Comparison of ENCODE assay signal across 1 cellular context in the genomic region with DNA sequence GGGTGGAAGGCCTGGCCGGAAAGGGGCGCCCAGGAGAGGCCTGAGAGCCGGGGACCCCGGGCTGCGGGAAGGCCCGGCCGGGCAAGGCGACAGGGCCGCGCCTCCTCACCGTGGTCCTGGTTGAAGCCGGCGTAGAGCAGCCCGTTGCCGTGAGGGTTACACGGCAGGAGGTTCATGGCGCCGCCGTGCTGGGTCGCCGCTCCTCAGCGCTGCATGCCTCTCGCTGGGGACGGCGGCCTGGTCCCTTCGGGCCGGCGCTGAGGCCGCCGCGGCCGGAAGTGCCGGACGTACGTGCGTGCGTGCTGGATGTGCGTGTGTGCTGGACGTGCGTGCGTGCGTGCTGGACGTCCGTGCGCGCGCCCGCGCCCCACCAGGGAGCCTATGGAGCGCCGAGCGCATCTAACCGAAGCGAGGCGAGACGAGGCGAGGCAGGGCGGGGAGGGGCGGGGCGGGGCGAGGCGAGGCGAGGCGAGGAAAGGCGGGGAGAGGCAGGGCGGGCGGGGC.
TF ChIP-seq lines count a peak whose summit lies in the region.

Gene WDR45B, minus strand, starts transcription at position 280 of the 504 bp plus-strand sequence. Its CDS starts 104 bp downstream, at position 176.

TF ChIP-seq in HepG2, 621 proteins besides CTCF, POLR2A, EP300 and RAD21 (continued from another document and continues in another):
- no peak for TF ChIP-seq RNF219 (CRISPR knock-in tag; IDR thresholded peaks at IDR 0.05)
- TF ChIP-seq, protein P1, sequence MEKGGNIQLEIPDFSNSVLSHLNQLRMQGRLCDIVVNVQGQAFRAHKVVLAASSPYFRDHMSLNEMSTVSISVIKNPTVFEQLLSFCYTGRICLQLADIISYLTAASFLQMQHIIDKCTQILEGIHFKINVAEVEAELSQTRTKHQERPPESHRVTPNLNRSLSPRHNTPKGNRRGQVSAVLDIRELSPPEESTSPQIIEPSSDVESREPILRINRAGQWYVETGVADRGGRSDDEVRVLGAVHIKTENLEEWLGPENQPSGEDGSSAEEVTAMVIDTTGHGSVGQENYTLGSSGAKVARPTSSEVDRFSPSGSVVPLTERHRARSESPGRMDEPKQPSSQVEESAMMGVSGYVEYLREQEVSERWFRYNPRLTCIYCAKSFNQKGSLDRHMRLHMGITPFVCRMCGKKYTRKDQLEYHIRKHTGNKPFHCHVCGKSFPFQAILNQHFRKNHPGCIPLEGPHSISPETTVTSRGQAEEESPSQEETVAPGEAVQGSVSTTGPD (CRISPR knock-in tag; IDR thresholded peaks at IDR 0.05), result no peak
- TF ChIP-seq ZZZ3 (CRISPR knock-in tag; IDR thresholded peaks at IDR 0.05; ENCODE audit: borderline replicate concordance), result peak; percentile 94; the same call in 1 of the 2 replicates
- TF ChIP-seq PITX1 (CRISPR knock-in tag; IDR thresholded peaks at IDR 0.05), result peak; percentile 25; the same call in 1 of the 2 replicates
- TF ChIP-seq ZNF572 (CRISPR knock-in tag; IDR thresholded peaks at IDR 0.05), result no peak
- no peak for TF ChIP-seq MAFG (CRISPR knock-in tag; IDR thresholded peaks at IDR 0.05)
- no peak; the same call in 1 of the 2 replicates for TF ChIP-seq PRDM4 (CRISPR knock-in tag; IDR thresholded peaks at IDR 0.05; ENCODE audit: borderline replicate concordance)
- TF ChIP-seq FOXC1 (CRISPR knock-in tag; IDR thresholded peaks at IDR 0.05; ENCODE audit: borderline replicate concordance), result peak; percentile 93
- TF ChIP-seq IRF9 (CRISPR knock-in tag; IDR thresholded peaks at IDR 0.05; ENCODE audit: borderline replicate concordance), result peak; percentile 93; the same call in 1 of the 2 replicates
- no peak for TF ChIP-seq NBN (conservative IDR thresholded peaks at IDR 0.05)
- TF ChIP-seq HDAC1 (CRISPR knock-in tag; IDR thresholded peaks at IDR 0.05), result peak; percentile 97
- 0 out of 2 replicates have a peak, but pooled peaks have one; percentile 20 for TF ChIP-seq ZNF441 (CRISPR knock-in tag; IDR thresholded peaks at IDR 0.05; ENCODE audit: borderline replicate concordance)
- TF ChIP-seq ZNF430 (CRISPR knock-in tag; IDR thresholded peaks at IDR 0.05), result peak; percentile 21; the same call in 1 of the 2 replicates
- peak; percentile 94 for TF ChIP-seq ZNF431 (CRISPR knock-in tag; IDR thresholded peaks at IDR 0.05; ENCODE audit: borderline replicate concordance, low read depth)
- TF ChIP-seq EZH2 (conservative IDR thresholded peaks at IDR 0.05; ENCODE audit: low read depth, low read length), result no peak
- TF ChIP-seq CEBPZ (IDR thresholded peaks at IDR 0.05; ENCODE audit: low read length), result no peak
- TF ChIP-seq ZNF260 (CRISPR knock-in tag; IDR thresholded peaks at IDR 0.05; ENCODE audit: borderline replicate concordance, low read depth), result no peak
- TF ChIP-seq GATAD1 (CRISPR knock-in tag; IDR thresholded peaks at IDR 0.05), result peak; percentile 93
- TF ChIP-seq USF2 (IDR thresholded peaks at IDR 0.05; ENCODE audit: low read depth, low read length), result no peak
- TF ChIP-seq USF2 (CRISPR knock-in tag; IDR thresholded peaks at IDR 0.05; ENCODE audit: borderline replicate concordance), result no peak; the same call in 1 of the 2 replicates
- TF ChIP-seq RBFOX2 (IDR thresholded peaks at IDR 0.05; ENCODE audit: low read depth, low read length), result peak; percentile 97
- no peak for TF ChIP-seq RFX1 (IDR thresholded peaks at IDR 0.05)
- TF ChIP-seq, protein P2, sequence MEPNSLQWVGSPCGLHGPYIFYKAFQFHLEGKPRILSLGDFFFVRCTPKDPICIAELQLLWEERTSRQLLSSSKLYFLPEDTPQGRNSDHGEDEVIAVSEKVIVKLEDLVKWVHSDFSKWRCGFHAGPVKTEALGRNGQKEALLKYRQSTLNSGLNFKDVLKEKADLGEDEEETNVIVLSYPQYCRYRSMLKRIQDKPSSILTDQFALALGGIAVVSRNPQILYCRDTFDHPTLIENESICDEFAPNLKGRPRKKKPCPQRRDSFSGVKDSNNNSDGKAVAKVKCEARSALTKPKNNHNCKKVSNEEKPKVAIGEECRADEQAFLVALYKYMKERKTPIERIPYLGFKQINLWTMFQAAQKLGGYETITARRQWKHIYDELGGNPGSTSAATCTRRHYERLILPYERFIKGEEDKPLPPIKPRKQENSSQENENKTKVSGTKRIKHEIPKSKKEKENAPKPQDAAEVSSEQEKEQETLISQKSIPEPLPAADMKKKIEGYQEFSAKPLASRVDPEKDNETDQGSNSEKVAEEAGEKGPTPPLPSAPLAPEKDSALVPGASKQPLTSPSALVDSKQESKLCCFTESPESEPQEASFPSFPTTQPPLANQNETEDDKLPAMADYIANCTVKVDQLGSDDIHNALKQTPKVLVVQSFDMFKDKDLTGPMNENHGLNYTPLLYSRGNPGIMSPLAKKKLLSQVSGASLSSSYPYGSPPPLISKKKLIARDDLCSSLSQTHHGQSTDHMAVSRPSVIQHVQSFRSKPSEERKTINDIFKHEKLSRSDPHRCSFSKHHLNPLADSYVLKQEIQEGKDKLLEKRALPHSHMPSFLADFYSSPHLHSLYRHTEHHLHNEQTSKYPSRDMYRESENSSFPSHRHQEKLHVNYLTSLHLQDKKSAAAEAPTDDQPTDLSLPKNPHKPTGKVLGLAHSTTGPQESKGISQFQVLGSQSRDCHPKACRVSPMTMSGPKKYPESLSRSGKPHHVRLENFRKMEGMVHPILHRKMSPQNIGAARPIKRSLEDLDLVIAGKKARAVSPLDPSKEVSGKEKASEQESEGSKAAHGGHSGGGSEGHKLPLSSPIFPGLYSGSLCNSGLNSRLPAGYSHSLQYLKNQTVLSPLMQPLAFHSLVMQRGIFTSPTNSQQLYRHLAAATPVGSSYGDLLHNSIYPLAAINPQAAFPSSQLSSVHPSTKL (CRISPR knock-in tag; IDR thresholded peaks at IDR 0.05), result peak; percentile 56; the same call in 1 of the 2 replicates
- TF ChIP-seq ZNF33A (CRISPR knock-in tag; IDR thresholded peaks at IDR 0.05; ENCODE audit: borderline replicate concordance), result no peak
- no peak for TF ChIP-seq EHMT2 (IDR thresholded peaks at IDR 0.05; ENCODE audit: borderline replicate concordance, low read depth, low read length)
- 0 out of 2 replicates have a peak, but pooled peaks have one; percentile 23 for TF ChIP-seq PLSCR1 (CRISPR knock-in tag; IDR thresholded peaks at IDR 0.05; ENCODE audit: borderline replicate concordance)
- no peak for TF ChIP-seq MZF1 (CRISPR knock-in tag; IDR thresholded peaks at IDR 0.05; ENCODE audit: borderline replicate concordance)
- no peak for TF ChIP-seq SNRNP70 (IDR thresholded peaks at IDR 0.05; ENCODE audit: low read depth, low read length)
- TF ChIP-seq, protein P3, sequence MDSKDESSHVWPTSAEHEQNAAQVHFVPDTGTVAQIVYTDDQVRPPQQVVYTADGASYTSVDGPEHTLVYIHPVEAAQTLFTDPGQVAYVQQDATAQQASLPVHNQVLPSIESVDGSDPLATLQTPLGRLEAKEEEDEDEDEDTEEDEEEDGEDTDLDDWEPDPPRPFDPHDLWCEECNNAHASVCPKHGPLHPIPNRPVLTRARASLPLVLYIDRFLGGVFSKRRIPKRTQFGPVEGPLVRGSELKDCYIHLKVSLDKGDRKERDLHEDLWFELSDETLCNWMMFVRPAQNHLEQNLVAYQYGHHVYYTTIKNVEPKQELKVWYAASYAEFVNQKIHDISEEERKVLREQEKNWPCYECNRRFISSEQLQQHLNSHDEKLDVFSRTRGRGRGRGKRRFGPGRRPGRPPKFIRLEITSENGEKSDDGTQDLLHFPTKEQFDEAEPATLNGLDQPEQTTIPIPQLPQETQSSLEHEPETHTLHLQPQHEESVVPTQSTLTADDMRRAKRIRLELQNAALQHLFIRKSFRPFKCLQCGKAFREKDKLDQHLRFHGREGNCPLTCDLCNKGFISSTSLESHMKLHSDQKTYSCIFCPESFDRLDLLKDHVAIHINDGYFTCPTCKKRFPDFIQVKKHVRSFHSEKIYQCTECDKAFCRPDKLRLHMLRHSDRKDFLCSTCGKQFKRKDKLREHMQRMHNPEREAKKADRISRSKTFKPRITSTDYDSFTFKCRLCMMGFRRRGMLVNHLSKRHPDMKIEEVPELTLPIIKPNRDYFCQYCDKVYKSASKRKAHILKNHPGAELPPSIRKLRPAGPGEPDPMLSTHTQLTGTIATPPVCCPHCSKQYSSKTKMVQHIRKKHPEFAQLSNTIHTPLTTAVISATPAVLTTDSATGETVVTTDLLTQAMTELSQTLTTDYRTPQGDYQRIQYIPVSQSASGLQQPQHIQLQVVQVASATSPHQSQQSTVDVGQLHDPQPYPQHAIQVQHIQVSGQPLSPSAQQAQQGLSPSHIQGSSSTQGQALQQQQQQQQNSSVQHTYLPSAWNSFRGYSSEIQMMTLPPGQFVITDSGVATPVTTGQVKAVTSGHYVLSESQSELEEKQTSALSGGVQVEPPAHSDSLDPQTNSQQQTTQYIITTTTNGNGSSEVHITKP (CRISPR knock-in tag; IDR thresholded peaks at IDR 0.05; ENCODE audit: low read depth), result no peak
- TF ChIP-seq MIER3 (CRISPR knock-in tag; IDR thresholded peaks at IDR 0.05; ENCODE audit: borderline replicate concordance), result peak; percentile 75; the same call in 1 of the 2 replicates
- TF ChIP-seq PHF20 (CRISPR knock-in tag; IDR thresholded peaks at IDR 0.05), result peak; percentile 91
